ENCODE assay signal across 15 cellular contexts in the genomic region with DNA sequence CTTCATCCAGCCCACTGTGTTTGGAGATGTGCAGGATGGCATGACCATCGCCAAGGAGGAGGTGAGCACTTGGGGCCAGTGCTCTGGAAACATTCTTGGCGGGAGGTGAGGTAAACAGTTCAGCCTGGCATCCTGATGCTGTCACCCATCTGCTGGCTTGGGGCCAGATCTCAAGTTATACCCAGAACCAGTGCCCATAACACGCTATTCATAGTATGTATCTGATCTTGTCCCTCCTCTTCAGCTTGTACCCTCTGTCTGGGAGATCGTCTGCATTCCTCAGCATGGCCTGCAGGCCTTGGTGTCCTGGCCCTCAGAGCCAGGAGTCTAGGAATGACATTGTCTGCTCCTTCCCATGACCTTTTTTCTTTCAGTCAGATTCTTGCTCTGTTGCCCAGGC.
"Had no signal": no experiment of that assay in that cellular context is flagged by ENCODE, and none has a peak within 500 bp of the region (broad histone marks: within the 10 kb centered on the region; RNA-seq: fewer than 3 reads in every experiment).

No MANE protein-coding gene starts in this region.

- H3K27me3 ChIP-seq: tibial artery had no signal

- H3K4me1 ChIP-seq: tibial artery had no signal

- H3K9me3 ChIP-seq: tibial artery had no signal

- H3K27ac ChIP-seq: tibial artery had no signal

- ATAC-seq: activated CD4-positive, alpha-beta T cell treated with anti-CD3 and anti-CD28 coated beads for 36 hours; activated T-cell treated with anti-CD3 and anti-CD28 coated beads, Interleukin-2, amount 50 U/mL, for 72 hours had no signal

- DNase-seq: activated B cell treated with CpG ODN at 0.5 μM for 24 hours; activated CD4-positive, alpha-beta memory T cell treated with anti-CD3 and anti-CD28 coated beads, Interleukin-2, amount 10 ng/mL, durations not matched to agents 7 days and 5 days; activated CD4-positive, alpha-beta T cell treated with anti-CD3 and anti-CD28 coated beads for 36 hours; activated effector memory CD4-positive, alpha-beta T cell treated with Interleukin-2 at 50 U/mL for 16 hours; activated naive CD4-positive, alpha-beta T cell treated with anti-CD3 and anti-CD28 coated beads for 36 hours; activated naive CD8-positive, alpha-beta T cell treated with anti-CD3 and anti-CD28 coated beads, Interleukin-2, amount 10 ng/mL, durations not matched to agents 7 days and 5 days; activated T-cell treated with anti-CD3 and anti-CD28 coated beads, Interleukin-2, amount 50 U/mL, for 72 hours; amniotic stem cell; effector CD4-positive, alpha-beta T cell; naive B cell; retina; stimulated activated CD4-positive, alpha-beta T cell treated with anti-CD3 and anti-CD28 coated beads, Interleukin-4, amount 100 ng/mL, for 4 hours; T1000; tibial artery had no signal

- H3K4me3 ChIP-seq: lung, tibial artery had no signal
